ENCODE assay signal across 8 cellular contexts in the genomic region with DNA sequence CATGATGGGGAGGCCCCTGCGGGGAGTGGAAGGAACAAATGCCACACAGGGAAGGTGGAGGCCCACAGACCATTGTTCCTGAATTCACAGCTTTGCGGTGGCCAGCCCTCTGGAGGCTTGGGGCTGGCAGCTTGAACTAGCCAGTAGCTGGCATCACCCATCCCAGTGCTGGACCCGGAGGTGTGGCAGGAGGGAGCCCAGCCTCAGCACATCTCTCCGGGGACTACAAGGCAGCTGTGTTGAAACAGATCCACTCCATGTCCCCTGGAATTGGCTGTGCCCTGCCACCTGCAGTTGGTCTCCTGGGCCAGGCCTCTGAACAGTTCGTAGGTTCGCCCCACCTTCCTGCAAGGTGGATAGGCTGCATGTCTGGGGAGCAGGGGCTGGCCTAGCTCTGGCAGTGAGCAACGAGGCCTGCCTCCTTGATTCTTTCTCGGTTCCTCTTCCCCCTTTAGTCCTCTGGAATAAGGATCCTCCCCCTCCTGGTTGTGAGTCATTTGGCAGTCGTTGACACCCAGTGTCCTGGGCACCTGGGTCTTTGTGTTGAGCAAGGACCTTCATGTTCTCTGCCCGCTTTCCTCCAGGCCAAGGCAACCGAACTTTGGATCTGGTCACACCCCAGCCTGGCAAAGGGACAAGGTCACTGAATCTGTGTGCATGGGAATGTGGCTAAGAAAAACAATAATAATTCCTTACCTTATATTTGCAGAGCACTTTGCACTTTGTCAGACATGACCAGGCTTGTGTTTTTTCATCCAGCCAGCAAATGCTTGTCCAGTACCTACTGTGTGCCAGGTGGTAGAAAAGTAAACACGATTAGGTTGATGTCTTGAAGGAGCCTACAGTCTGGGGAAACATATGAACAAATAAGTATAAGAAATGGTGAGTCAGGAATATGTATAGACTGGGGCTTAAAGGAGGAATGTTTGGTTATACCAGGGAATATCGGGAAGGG. TPM values are rescaled to one million over a fixed set of nuclear protein-coding genes. Genes with fewer than 3 reads are reported as not detected.
DNase-seq lines count a peak whose midpoint lies in the region; ATAC-seq and TF ChIP-seq lines count a peak whose summit lies in the region.

No MANE protein-coding gene starts in this region.

- ATAC-seq in psoas muscle: peak; percentile 41 to 84 (median 78)
- no peak for ATAC-seq in GM21423 (IDR thresholded peaks at IDR 0.05; ENCODE audit: unreplicated experiment)
- no peak for ATAC-seq in HG03108 (IDR thresholded peaks at IDR 0.05; ENCODE audit: unreplicated experiment)

- 0 out of 2 replicates have a peak, but pooled peaks cover 3% of the 10 kb centered on the region for H4K20me1 ChIP-seq in OCI-LY7 (ENCODE audit: insufficient read depth, low read length)

- intact Hi-C loops in OCI-LY7 (cut with micrococcal nuclease; ENCODE audit: unreplicated experiment): no loop called here
- intact Hi-C loops in esophagus muscularis mucosa (cut with DNase I): no loop called here
- intact Hi-C loops in psoas muscle (cut with DNase I): loop anchor here in 1 of 2 donors (10.0 kb wide), 1 partner anchor 804 kb away; no protein-coding TSS in a partner anchor

- CTCF ChIA-PET in OCI-LY7 (lab: Charles Lee; ENCODE audit: unreplicated experiment): interaction anchor here (0.5 kb wide), 1 partner anchor 724 kb away, joined by 3 read pairs; no protein-coding TSS in a partner anchor

- 0 out of 2 replicates have a peak overlapping the region, but pooled peaks have one; percentile 2 for H3K4me2 ChIP-seq in OCI-LY7 (ENCODE audit: low read length)

- peaks cover 75% of the 10 kb centered on the region for H3K36me3 ChIP-seq in OCI-LY7 (ENCODE audit: insufficient read depth, low read length)
- H3K36me3 ChIP-seq in esophagus muscularis mucosa: peaks cover 0 to 15% (median 6%) of the 10 kb centered on the region in 4 donors
- H3K36me3 ChIP-seq in psoas muscle (ENCODE audit: insufficient read depth in 1 of 2, low read depth in 1 of 2): peaks cover 0 to 6% of the 10 kb centered on the region in 2 donors

- no peak for TF ChIP-seq EP300 in esophagus muscularis mucosa (IDR thresholded peaks at IDR 0.05)

- 63% methylated on average over 9 of the region's 13 CpGs for WGBS in esophagus muscularis mucosa
- 57 to 69% (median 61%) methylated on average over 13 of the region's 13 CpGs for WGBS in psoas muscle, 3 donors

- peaks cover 6% of the 10 kb centered on the region; the same call in 1 of the 2 replicates for H3K79me2 ChIP-seq in OCI-LY7 (ENCODE audit: insufficient read depth, low read depth, low read length)

- TF ChIP-seq POLR2A in esophagus muscularis mucosa (IDR thresholded peaks at IDR 0.05; ENCODE audit: low read depth): no peak

- no peaks in the 10 kb centered on the region for H3K27me3 ChIP-seq in esophagus muscularis mucosa
- H3K27me3 ChIP-seq in psoas muscle (ENCODE audit: insufficient read depth in 3 of 3, low read length in 2 of 3): no peaks in the 10 kb centered on the region

- peaks cover 21% of the 10 kb centered on the region for H3K4me1 ChIP-seq in OCI-LY7 (ENCODE audit: insufficient read depth, low read length, poor library complexity, severe bottlenecking)
- peaks cover 27 to 52% (median 45%) of the 10 kb centered on the region in 4 donors for H3K4me1 ChIP-seq in esophagus muscularis mucosa
- H3K4me1 ChIP-seq in psoas muscle: peaks cover 35% of the 10 kb centered on the region

- DNase-seq in ELR (ENCODE audit: low read depth) (peak; percentile 45), OCI-LY7 (ENCODE audit: low spot score) (no peak), esophagus muscularis mucosa (ENCODE audit: extremely low spot score) (no peak), psoas muscle (peak; percentile 75 to 84), cerebellum (ENCODE audit: low spot score) (no peak)
- no peak for DNase-seq in effector CD8-positive, alpha-beta T cell (lab: John Stamatoyannopoulos, UW)

- no peak for TF ChIP-seq CTCF in OCI-LY7 (conservative IDR thresholded peaks at IDR 0.05; ENCODE audit: low read length)
- no peak for TF ChIP-seq CTCF in esophagus muscularis mucosa (IDR thresholded peaks at IDR 0.05)
- no peak for TF ChIP-seq CTCF in psoas muscle (IDR thresholded peaks at IDR 0.05)

- H3K9me3 ChIP-seq in OCI-LY7 (ENCODE audit: low read length) (no peaks in the 10 kb centered on the region), esophagus muscularis mucosa (no peaks in the 10 kb centered on the region), psoas muscle (no peaks in the 10 kb centered on the region)

- H3K27ac ChIP-seq in OCI-LY7 (ENCODE audit: low read depth, low read length, poor library complexity, severe bottlenecking) (no peak overlapping the region), esophagus muscularis mucosa (replicated peaks in 1 of 4) (peak overlapping the region; percentile 32 to 80 (median 62)), psoas muscle (peak overlapping the region; percentile 56)

- no TSS peak for BruUV-seq in OCI-LY7 (replicated peaks; lab: Mats Ljungman, UMichigan)

- no peaks in the 10 kb centered on the region for H3K9me2 ChIP-seq in OCI-LY7 (ENCODE audit: insufficient read depth, low read length)

- POLR2A ChIA-PET in OCI-LY7 (lab: Charles Lee): interaction anchor here (0.6 to 1.2 kb wide), 3 partner anchors 7 to 51 kb away, joined by 3 to 5 read pairs (median 3); no protein-coding TSS in a partner anchor

- no peak overlapping the region for H3K4me3 ChIP-seq in OCI-LY7 (ENCODE audit: low read depth, low read length, poor library complexity, severe bottlenecking)
- no peak overlapping the region for H3K4me3 ChIP-seq in esophagus muscularis mucosa
- H3K4me3 ChIP-seq in psoas muscle: no peak overlapping the region

- H2AFZ ChIP-seq in OCI-LY7 (ENCODE audit: low read length): no peak overlapping the region

RNA-seq across cellular contexts. Expression of a gene that starts 29.6 kb away (rescaled TPM):
- 51.9 and 64.1 TPM in 2 replicates for total RNA-seq in OCI-LY7 (2014; rRNA removed; shearing (Covaris generic))
- total RNA-seq in OCI-LY7 (2022) (75.1 and 76.2 TPM in 2 replicates), esophagus muscularis mucosa (10 to 100 TPM; 17.1 to 38.0 (median 24.8) TPM), psoas muscle (1 to 10 TPM; 3.6 to 5.9 (median 4.0) TPM), cerebellum (11.2 TPM)
- 1 to 10 TPM; 1.7 to 2.7 (median 2.2) TPM for polyA plus RNA-seq in psoas muscle

RNA-seq across cellular contexts. Expression of a gene that starts 55.0 kb away (rescaled TPM):
- 55.7 and 64.2 TPM in 2 replicates for total RNA-seq in OCI-LY7 (2014; rRNA removed; shearing (Covaris generic))
- total RNA-seq in OCI-LY7 (2022): 72.5 and 75.2 TPM in 2 replicates
- total RNA-seq in esophagus muscularis mucosa: 10 to 100 TPM; 61.9 to 89.5 (median 74.2) TPM
- total RNA-seq in psoas muscle: 100 to 1,000 TPM in 2 of 4 donors, 10 to 100 TPM in 2; 65.2 to 121 (median 96.9) TPM
- polyA plus RNA-seq in psoas muscle: 10 to 100 TPM; 52.2 to 99.2 (median 69.8) TPM
- total RNA-seq in cerebellum: 41.7 TPM

Comparison
In these comparisons a context has a peak if more than half of its experiments do, and no peak if none do; other contexts are left out.
1. DNase-seq: peak in ELR (single experiment) and psoas muscle (2 of 2); none in OCI-LY7 (single experiment), esophagus muscularis mucosa (single experiment), cerebellum (single experiment) and effector CD8-positive, alpha-beta T cell (single experiment).
2. ATAC-seq: peak in psoas muscle (4 of 4); none in GM21423 (single experiment) and HG03108 (single experiment).